15 cellular contexts compared by ENCODE assay signal in genomic region chr2:157603203-157603602, GRCh38. TPM values are rescaled to one million over a fixed set of nuclear protein-coding genes. Genes with fewer than 3 reads are reported as not detected.
DNase-seq lines count a peak whose midpoint lies in the region; ATAC-seq, FAIRE-seq and TF ChIP-seq lines count a peak whose summit lies in the region.
"Had no signal": no experiment of that assay in that cellular context is flagged by ENCODE, and none has a peak within 500 bp of the region (broad histone marks: within the 10 kb centered on the region; RNA-seq: fewer than 3 reads in every experiment).

No MANE protein-coding gene starts in this region.

- no TSS peak for BruUV-seq in K562 (replicated peaks; lab: Mats Ljungman, UMichigan)

- TF ChIP-seq POLR2A in K562 (conservative IDR thresholded peaks at IDR 0.05), result no peak

- H3K27me3 ChIP-seq in GM23338 (ENCODE audit: insufficient read depth), result no peaks in the 10 kb centered on the region
- no peaks in the 10 kb centered on the region for H3K27me3 ChIP-seq in K562 (ENCODE audit: control insufficient read depth in 2 of 2, insufficient read depth in 2 of 2, low read length in 2 of 2)
- peaks cover 0 to 7% (median 0%) of the 10 kb centered on the region in 7 donors for H3K27me3 ChIP-seq in heart right ventricle

- H3K4me1 ChIP-seq in GM23338 (ENCODE audit: insufficient read depth) (no peaks in the 10 kb centered on the region), K562 (replicated peaks in 1 of 2; ENCODE audit: control insufficient read depth in 2 of 2, insufficient read depth in 2 of 2, low read length in 2 of 2) (no peaks in the 10 kb centered on the region), heart right ventricle (no peaks in the 10 kb centered on the region)

- TF ChIP-seq RAD21 in K562 (CRISPR knock-in tag; conservative IDR thresholded peaks at IDR 0.05 in 1 of 2, IDR thresholded peaks at IDR 0.05 in 1 of 2), result no peak

- H3K27me3 Mint-ChIP-seq in GM23338 (ENCODE audit: insufficient read depth, low read depth, poor library complexity), result peaks cover 6% of the 10 kb centered on the region

- H3F3A ChIP-seq in GM23338 (replicated peaks; ENCODE audit: low read depth), result no peaks in the 10 kb centered on the region

- H3K9ac ChIP-seq in K562 (ENCODE audit: insufficient read depth in 1 of 2, low read depth in 2 of 2, low read length in 2 of 2), result no peak overlapping the region

- H3K4me3 ChIP-seq in GM23338 (no peak overlapping the region), K562 (no peak overlapping the region), heart right ventricle (no peak overlapping the region)

- H3K4me1 Mint-ChIP-seq in GM23338, result no peaks in the 10 kb centered on the region
- H3K4me1 Mint-ChIP-seq: CD14-positive monocyte had no signal

- intact Hi-C loops in K562 (cut with micrococcal nuclease) (no loop called here), heart right ventricle (cut with DNase I) (no loop called here)

- H3K9me1 ChIP-seq in K562 (ENCODE audit: control insufficient read depth, insufficient read depth, low read length), result no peaks in the 10 kb centered on the region

- DNase-seq in NCI-H187 treated with DMSO at 0.1 percent for 48 hours (lab: John Stamatoyannopoulos, UW) (peak; percentile 2), NCI-H187 (lab: John Stamatoyannopoulos, UW) (no peak), GM23338 (ENCODE audit: low spot score) (no peak), NCI-H146 treated with DMSO at 0.1 percent for 48 hours (lab: John Stamatoyannopoulos, UW; ENCODE audit: unreplicated experiment) (peak; percentile 43), K562 (ENCODE audit: extremely low read depth in 1 of 4, low spot score in 3 of 4) (no peak), heart right ventricle (no peak)
- no peak for DNase-seq in stimulated activated CD4-positive, alpha-beta T cell treated with anti-CD3 and anti-CD28 coated beads, Interleukin-2, amount 100 ng/mL, for 48 hours
- DNase-seq: CD8-positive, alpha-beta T cell; COR-L47; DMS153; GF-D8 had no signal

- H4K20me1 ChIP-seq in GM23338 (replicated peaks; ENCODE audit: insufficient read depth) (no peaks in the 10 kb centered on the region), K562 (replicated peaks; ENCODE audit: control insufficient read depth, insufficient read depth, low read length) (no peaks in the 10 kb centered on the region)

- ATAC-seq in GM23338 (no peak), K562 (no peak), HG03196 (IDR thresholded peaks at IDR 0.05; ENCODE audit: unreplicated experiment) (no peak), heart right ventricle (no peak)
- ATAC-seq: CD8-positive, alpha-beta T cell had no signal

- H3K9me3 Mint-ChIP-seq in GM23338, result no peaks in the 10 kb centered on the region
- H3K9me3 Mint-ChIP-seq: CD8-positive, alpha-beta T cell had no signal

- in situ Hi-C loops in K562 (cut with MboI), result no loop called here

- no peaks in the 10 kb centered on the region for H3K9me2 ChIP-seq in GM23338 (ENCODE audit: insufficient read depth)

- H3K9me3 ChIP-seq in K562 (replicated peaks; ENCODE audit: control insufficient read depth, insufficient read depth, low read depth, low read length) (no peaks in the 10 kb centered on the region), heart right ventricle (peaks cover 0 to 4% (median 0%) of the 10 kb centered on the region in 11 donors)

- CTCF ChIA-PET in K562 (lab: Yijun Ruan, JAX; ENCODE audit: low intra/inter-chr PET ratio), result no interaction called here

- no peak overlapping the region for H3K4me3 Mint-ChIP-seq in GM23338
- H3K4me3 Mint-ChIP-seq: CD14-positive monocyte; CD8-positive, alpha-beta T cell had no signal

- H3K79me2 ChIP-seq in GM23338 (replicated peaks; ENCODE audit: insufficient read depth) (no peaks in the 10 kb centered on the region), K562 (ENCODE audit: control insufficient read depth, insufficient read depth, low read length) (no peaks in the 10 kb centered on the region)

- no peak overlapping the region for H3K27ac ChIP-seq in GM23338 (ENCODE audit: low read depth)
- H3K27ac ChIP-seq in K562 (ENCODE audit: extremely low read depth, low read depth, low read length), result no peak overlapping the region
- H3K27ac ChIP-seq in heart right ventricle, result no peak overlapping the region

- no peak overlapping the region for H3K27ac Mint-ChIP-seq in GM23338
- H3K27ac Mint-ChIP-seq: CD14-positive monocyte; CD8-positive, alpha-beta T cell had no signal

- H3K4me2 ChIP-seq in GM23338 (no peak overlapping the region), K562 (ENCODE audit: insufficient read depth, low read length) (no peak overlapping the region)

- H3K36me3 Mint-ChIP-seq in GM23338 (ENCODE audit: low read depth), result no peaks in the 10 kb centered on the region
- H3K36me3 Mint-ChIP-seq: CD14-positive monocyte; CD8-positive, alpha-beta T cell had no signal

- POLR2A ChIA-PET in K562 (lab: Yijun Ruan, JAX), result interaction anchor here (0.6 kb wide), 1 partner anchor 467 kb away, joined by 3 read pairs; no protein-coding TSS in a partner anchor

- TF ChIP-seq EP300 in K562 (IDR thresholded peaks at IDR 0.05; ENCODE audit: low read length), result no peak

- no peaks in the 10 kb centered on the region for H3K36me3 ChIP-seq in GM23338 (ENCODE audit: insufficient read depth)
- H3K36me3 ChIP-seq in K562 (ENCODE audit: control insufficient read depth, insufficient read depth, low read length), result no peaks in the 10 kb centered on the region
- H3K36me3 ChIP-seq in heart right ventricle, result no peaks in the 10 kb centered on the region

- peak overlapping the region; percentile 57; the same call in 1 of the 2 replicates for H2AFZ ChIP-seq in GM23338
- no peak overlapping the region for H2AFZ ChIP-seq in K562 (ENCODE audit: low read depth, low read length)

- peak; percentile 48 for FAIRE-seq in K562 (lab: Jason Lieb, UNC)
- FAIRE-seq: D721Med, GM19239 had no signal

- no peak for TF ChIP-seq CTCF in GM23338 (conservative IDR thresholded peaks at IDR 0.05; ENCODE audit: low read depth in 2 of 2)
- no peak for TF ChIP-seq CTCF in K562 (IDR thresholded peaks at IDR 0.05 in 2 of 3, conservative IDR thresholded peaks at IDR 0.05 in 1 of 3; ENCODE audit: insufficient read depth in 2 of 3, low read depth in 1 of 3, low read length in 3 of 3)
- TF ChIP-seq CTCF in heart right ventricle (IDR thresholded peaks at IDR 0.05), result no peak

TF ChIP-seq in K562, 482 proteins besides CTCF, POLR2A, EP300 and RAD21:
- TF ChIP-seq MAFK (IDR thresholded peaks at IDR 0.05; ENCODE audit: low read length) (peak; percentile 77), C11orf30 (IDR thresholded peaks at IDR 0.05; ENCODE audit: low read depth) (peak; percentile 70), PHTF2 (CRISPR knock-in tag; IDR thresholded peaks at IDR 0.05) (no peak), SIN3A (IDR thresholded peaks at IDR 0.05; ENCODE audit: borderline replicate concordance in 2 of 2, control insufficient read depth in 1 of 2, low read depth in 2 of 2, low read length in 2 of 2) (no peak), MAFF (IDR thresholded peaks at IDR 0.05; ENCODE audit: low read length) (peak; percentile 75), ZNF316 (IDR thresholded peaks at IDR 0.05) (peak; percentile 88), MAFG (tag; conservative IDR thresholded peaks at IDR 0.05) (peak; percentile 74)
TF ChIP-seq in K562: peak in this region for 5.

RNA-seq across cellular contexts. Expression of gene ACVR1C, which starts 25.5 kb away (rescaled TPM):
- total RNA-seq in GM23338 (2014; rRNA removed; shearing (Covaris generic)), result 0.94 and 1.1 TPM in 2 replicates
- polyA plus RNA-seq in GM23338 (2016; fragmentation: Nextera tagmentation; extraction: Ambion mirVana), result 0.45 and 0.61 TPM in 2 replicates
- 0.39 and 0.95 TPM in 2 replicates for total RNA-seq in K562 (2011; cell fraction: chromatin; rRNA removed; ENCODE audit: low replicate concordance)
- under 0.01 and 0.39 TPM in 2 replicates for total RNA-seq in K562 (2011; cell fraction: nucleolus; rRNA removed)
- 0.29 and 0.31 TPM in 2 replicates for total RNA-seq in K562 (2011; cell fraction: nucleoplasm; rRNA removed)
- total RNA-seq in K562 (2014; rRNA removed), result 0.05 and 0.29 TPM in 2 replicates
- 0.26 and 0.33 TPM in 2 replicates for total RNA-seq in K562 (2014; rRNA removed; fragmentation: Illumina TruSeq; extraction: Trizol)
- total RNA-seq in K562 (2015; rRNA removed; fragmentation: Illumina TruSeq; extraction: Trizol), result 0.14 and 0.19 TPM in 2 replicates
- 0.36 and 0.58 TPM in 2 replicates for total RNA-seq in K562 (2021)
- polyA plus RNA-seq in K562 (2011; rRNA removed), result 0.15 and 0.28 TPM in 2 replicates
- 0.06 and 0.09 TPM in 2 replicates for polyA plus RNA-seq in K562 (2011; cell fraction: cytosol; rRNA removed)
- 0.23 and 0.44 TPM in 2 replicates for polyA plus RNA-seq in K562 (2011; cell fraction: nucleus; rRNA removed)
- 0.22 and 0.57 TPM in 2 replicates for polyA plus RNA-seq in K562 (2012)
- 0.21 and 0.44 TPM in 2 replicates for polyA plus RNA-seq in K562 (2014; fragmentation: Illumina TruSeq; extraction: Trizol)
- polyA plus RNA-seq in K562 (2014; fragmentation: Nextera tagmentation; extraction: Ambion mirVana), result under 1 TPM; 0.21 to 0.32 TPM
- polyA plus RNA-seq in K562 (2014; rRNA removed), result 0.03 and 0.38 TPM in 2 replicates
- polyA minus RNA-seq in K562 (2011; rRNA and poly(A)+ RNA removed), result 0.56 and 1.3 TPM in 2 replicates
- 0.19 TPM in 1 of 2 replicates, not detected in the other for polyA minus RNA-seq in K562 (2011; cell fraction: cytosol; rRNA and poly(A)+ RNA removed)
- 0.13 and 0.22 TPM in 2 replicates for polyA minus RNA-seq in K562 (2011; cell fraction: nucleus; rRNA and poly(A)+ RNA removed)
- 1 to 10 TPM in 3 of 10 donors, under 1 TPM in 7; 0.07 to 2.4 (median 0.48) TPM for total RNA-seq in heart right ventricle
- polyA plus RNA-seq in heart right ventricle, result under 1 TPM; 0.09 to 0.22 TPM
- polyA plus RNA-seq: CD14-positive monocyte had no signal

Comparison
In these comparisons a context has a peak if more than half of its experiments do, and no peak if none do; other contexts are left out.
1. DNase-seq: peak in NCI-H187 treated with DMSO at 0.1 percent for 48 hours (single experiment) and NCI-H146 treated with DMSO at 0.1 percent for 48 hours (single experiment); none in NCI-H187 (0 of 2), GM23338 (single experiment), K562 (0 of 4), stimulated activated CD4-positive, alpha-beta T cell treated with anti-CD3 and anti-CD28 coated beads, Interleukin-2, amount 100 ng/mL, for 48 hours (0 of 2) and heart right ventricle (0 of 2).